24 cellular contexts compared by ENCODE assay signal in genomic region chr1:160227045-160227444, GRCh38. TPM values are rescaled to one million over a fixed set of nuclear protein-coding genes. Genes with fewer than 3 reads are reported as not detected.
"Had no signal": no experiment of that assay in that cellular context is flagged by ENCODE, and none has a peak within 500 bp of the region (broad histone marks: within the 10 kb centered on the region; RNA-seq: fewer than 3 reads in every experiment).

No MANE protein-coding gene starts in this region.

- H3K27me3 ChIP-seq: breast epithelium had no signal

- H3K4me1 ChIP-seq: breast epithelium had no signal

- H3K9me3 ChIP-seq: breast epithelium had no signal

- ATAC-seq: activated CD8-positive, alpha-beta T cell treated with anti-CD3 and anti-CD28 coated beads for 36 hours; activated T-cell treated with anti-CD3 and anti-CD28 coated beads, Interleukin-2, amount 50 U/mL, for 72 hours had no signal

- H3K27ac ChIP-seq: breast epithelium, PC-9, VCaP had no signal

- H3K27ac Mint-ChIP-seq: activated CD8-positive, alpha-beta T cell treated with anti-CD3 and anti-CD28 coated beads for 36 hours; activated T-cell treated with anti-CD3 and anti-CD28 coated beads, Interleukin-2, amount 50 U/mL, for 72 hours; activated T-helper 2 cell treated with anti-CD3 and anti-CD28 coated beads, Interferon-gamma antibody, Interleukin-2, Interleukin-4, amounts not matched to agents 10 μg/mL and 5 μg/mL and 100 μg/mL, durations not matched to agents 14 hours and 24 hours and 36 hours had no signal

- H3K9me3 Mint-ChIP-seq: activated CD8-positive, alpha-beta T cell treated with anti-CD3 and anti-CD28 coated beads for 36 hours; activated T-cell treated with anti-CD3 and anti-CD28 coated beads, Interleukin-2, amount 50 U/mL, for 72 hours; activated T-helper 2 cell treated with anti-CD3 and anti-CD28 coated beads, Interferon-gamma antibody, Interleukin-2, Interleukin-4, amounts not matched to agents 10 μg/mL and 5 μg/mL and 100 μg/mL, durations not matched to agents 14 hours and 24 hours and 36 hours had no signal

- H3K4me3 ChIP-seq: breast epithelium, PC-9 had no signal

- H3K4me3 Mint-ChIP-seq: activated CD8-positive, alpha-beta T cell treated with anti-CD3 and anti-CD28 coated beads for 36 hours; activated T-cell treated with anti-CD3 and anti-CD28 coated beads, Interleukin-2, amount 50 U/mL, for 72 hours had no signal

- DNase-seq: activated CD4-positive, CD25-positive, alpha-beta regulatory T cell; activated CD8-positive, alpha-beta memory T cell treated with anti-CD3 and anti-CD28 coated beads, Interleukin-2, amount 50 U/mL, for 4 hours; activated CD8-positive, alpha-beta T cell treated with anti-CD3 and anti-CD28 coated beads for 36 hours; activated gamma-delta T cell treated with Interleukin-2 at 50 U/mL for 16 hours; activated naive CD4-positive, alpha-beta T cell treated with anti-CD3 and anti-CD28 coated beads, Interleukin-2, amount 50 U/mL, for 16 hours; activated T-cell treated with anti-CD3 and anti-CD28 coated beads, Interleukin-2, amount 50 U/mL, for 72 hours; aorta; central memory CD4-positive, alpha-beta T cell; IMR-90; Kasumi-1; KBM-7; NCI-H1048; NCI-H146; NCI-H187 treated with DMSO at 0.1 percent for 48 hours; NCI-H2081 treated with DMSO at 0.1 percent for 48 hours; NCI-H2171 treated with DMSO at 0.1 percent for 48 hours; NCI-H345; NCI-H510A; PC-9; SHP77 treated with DMSO at 0.1 percent for 48 hours had no signal

- H3K27me3 Mint-ChIP-seq: activated CD8-positive, alpha-beta T cell treated with anti-CD3 and anti-CD28 coated beads for 36 hours had no signal

RNA-seq across cellular contexts. Expression of gene CASQ1, which starts 36.7 kb away (rescaled TPM):
- total RNA-seq: activated CD8-positive, alpha-beta T cell treated with anti-CD3 and anti-CD28 coated beads for 36 hours; activated T-cell treated with anti-CD3 and anti-CD28 coated beads, Interleukin-2, amount 50 U/mL, for 72 hours; PC-9; SK-MEL-5 had no signal
